In genomic region chr7:108419961-108420360, GRCh38 we compare ENCODE assay signal across 11 cellular contexts.
"Had no signal": no experiment of that assay in that cellular context is flagged by ENCODE, and none has a peak within 500 bp of the region (broad histone marks: within the 10 kb centered on the region; RNA-seq: fewer than 3 reads in every experiment).

No MANE protein-coding gene starts in this region.

- ATAC-seq: left cardiac atrium; lower lobe of right lung; right cardiac atrium; stimulated activated naive B cell treated with anti-CD40 and anti-IgM and Interleukin-4, amounts not matched to agents 10 μg/mL and 1 μg/mL and 100 μg/mL, for 72 hours; T-cell had no signal

- H3K27ac ChIP-seq: lower lobe of right lung, neutrophil, suprapubic skin had no signal

- DNase-seq: activated CD4-positive, alpha-beta T cell treated with anti-CD3 and anti-CD28 coated beads for 4 hours; activated naive CD4-positive, alpha-beta T cell treated with Interleukin-2 at 50 U/mL for 16 hours; hypothalamus; left cardiac atrium; lower lobe of right lung; right cardiac atrium; stimulated activated CD4-positive, alpha-beta T cell treated with anti-CD3 and anti-CD28 coated beads, Interleukin-1b, Interleukin-23, amount 100 ng/mL, for 48 hours; stimulated activated naive B cell treated with anti-CD40 and anti-IgM and Interleukin-4, amounts not matched to agents 10 μg/mL and 1 μg/mL and 100 μg/mL, for 72 hours; T-cell had no signal

- H3K4me3 ChIP-seq: lower lobe of right lung, suprapubic skin had no signal

- H3K4me1 ChIP-seq: lower lobe of right lung had no signal

- H3K9me3 ChIP-seq: lower lobe of right lung, neutrophil, suprapubic skin had no signal

- H3K36me3 ChIP-seq: lower lobe of right lung, neutrophil, suprapubic skin had no signal
